ENCODE assay signal across 22 cellular contexts in the genomic region with DNA sequence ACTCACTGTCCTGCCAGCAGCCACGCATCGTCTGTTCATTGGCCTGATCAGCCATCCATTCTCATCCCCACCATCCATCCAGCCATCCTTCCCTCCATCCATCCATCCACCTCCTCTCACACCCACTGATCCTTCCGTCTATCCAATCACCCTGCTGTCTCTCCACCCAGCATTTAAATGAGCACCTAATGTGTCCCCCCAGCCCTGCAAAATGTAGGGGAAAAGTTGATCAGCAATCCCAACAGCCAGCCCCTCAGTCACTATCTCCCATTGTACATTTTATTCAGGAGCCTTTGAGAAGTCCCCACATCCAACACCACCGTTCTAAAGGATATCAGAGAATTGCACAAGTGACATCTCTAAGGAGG. TPM values are rescaled to one million over a fixed set of nuclear protein-coding genes. Genes with fewer than 3 reads are reported as not detected.
DNase-seq lines count a peak whose midpoint lies in the region; ATAC-seq and TF ChIP-seq lines count a peak whose summit lies in the region.
"Had no signal": no experiment of that assay in that cellular context is flagged by ENCODE, and none has a peak within 500 bp of the region (broad histone marks: within the 10 kb centered on the region; RNA-seq: fewer than 3 reads in every experiment).

No MANE protein-coding gene starts in this region.

- no peak overlapping the region for H4K91ac ChIP-seq in IMR-90 (ENCODE audit: insufficient read depth, low read depth, low read length)
- no peak overlapping the region for H4K91ac ChIP-seq in neuronal stem cell (ENCODE audit: low read depth, low read length, poor library complexity)

- BruUV-seq in IMR-90 (replicated peaks; lab: Mats Ljungman, UMichigan), result no TSS peak

- intact Hi-C loops in IMR-90 (cut with micrococcal nuclease), result no loop called here

- DNase-seq in activated naive CD4-positive, alpha-beta T cell (lab: John Stamatoyannopoulos, UW), result no peak
- DNase-seq in IMR-90 (no peak), nephron progenitor cell (no peak), neuronal stem cell (ENCODE audit: low spot score) (no peak), NCI-H1048 (lab: John Stamatoyannopoulos, UW) (no peak)
- DNase-seq in natural killer cell treated with Interleukin-12 subunit alpha and Interleukin-12 subunit beta and Interleukin-15 and Interleukin-18, amount 100 ng/mL, for 72 hours (ENCODE audit: low spot score), result no peak
- DNase-seq: AML-193; BE2C; Calu3; CD4-positive, alpha-beta memory T cell; COR-L47; DMS53; DMS79 treated with DMSO at 0.1 percent for 48 hours; GF-D8; GM23248; H7; HCEC 1CT had no signal

- TF ChIP-seq POLR2A in IMR-90 (IDR thresholded peaks at IDR 0.05; ENCODE audit: low read depth, low read length), result no peak

- in situ Hi-C loops in IMR-90 (cut with MboI; ENCODE audit: low sequenced_read_pairs), result no loop called here

- TF ChIP-seq CTCF in IMR-90 (conservative IDR thresholded peaks at IDR 0.05; ENCODE audit: low read depth, low read length) (no peak), nephron progenitor cell (IDR thresholded peaks at IDR 0.05) (no peak)

- no peak overlapping the region for H3K56ac ChIP-seq in IMR-90 (ENCODE audit: extremely low read depth, insufficient read depth, low read length)

- no peak overlapping the region for H3K4me3 Mint-ChIP-seq in activated naive CD4-positive, alpha-beta T cell treated with anti-CD3 and anti-CD28 coated beads, Interleukin-2, amount 50 U/mL, for 24 hours
- H3K4me3 Mint-ChIP-seq in nephron progenitor cell, result no peak overlapping the region
- no peak overlapping the region for H3K4me3 Mint-ChIP-seq in natural killer cell treated with Interleukin-12 subunit alpha and Interleukin-12 subunit beta and Interleukin-15 and Interleukin-18, amount 100 ng/mL, for 72 hours
- H3K4me3 Mint-ChIP-seq: CD14-positive monocyte; CD4-positive, alpha-beta memory T cell had no signal

- peaks cover 6% of the 10 kb centered on the region for H3K36me3 ChIP-seq in IMR-90 (ENCODE audit: control insufficient read depth, insufficient read depth, low read length)
- H3K36me3 ChIP-seq in neuronal stem cell (replicated peaks in 1 of 2; ENCODE audit: control insufficient read depth in 2 of 2, insufficient read depth in 2 of 2, low read length in 2 of 2), result peaks cover 0 to 2% of the 10 kb centered on the region in 2 donors
- H3K36me3 ChIP-seq: BE2C; BLaER1 treated with 17β-estradiol and CSF1 and Interleukin-3, amounts not matched to agents 10 nM and 100 nM had no signal

- peak overlapping the region; percentile 66 for H2AK9ac ChIP-seq in IMR-90 (replicated peaks; ENCODE audit: low read depth, low read length, poor library complexity)

- H3K9me3 ChIP-seq in IMR-90 (ENCODE audit: control insufficient read depth, insufficient read depth, low read length) (no peaks in the 10 kb centered on the region), neuronal stem cell (replicated peaks in 1 of 2; ENCODE audit: control insufficient read depth in 2 of 2, insufficient read depth in 1 of 2, low read depth in 1 of 2, low read length in 2 of 2) (peaks cover 0 to 3% of the 10 kb centered on the region in 2 donors)
- H3K9me3 ChIP-seq: BE2C had no signal

- peaks cover 1% of the 10 kb centered on the region for H3K27me3 Mint-ChIP-seq in activated naive CD4-positive, alpha-beta T cell treated with anti-CD3 and anti-CD28 coated beads, Interleukin-2, amount 50 U/mL, for 24 hours
- peaks cover 9% of the 10 kb centered on the region for H3K27me3 Mint-ChIP-seq in nephron progenitor cell (ENCODE audit: low read depth, poor library complexity)
- peaks cover 10 to 17% of the 10 kb centered on the region in 2 donors for H3K27me3 Mint-ChIP-seq in natural killer cell treated with Interleukin-12 subunit alpha and Interleukin-12 subunit beta and Interleukin-15 and Interleukin-18, amount 100 ng/mL, for 72 hours

- no peak overlapping the region for H2BK12ac ChIP-seq in neuronal stem cell (ENCODE audit: low read length)

- no peak overlapping the region for H3K14ac ChIP-seq in IMR-90 (replicated peaks; ENCODE audit: low read depth, low read length)
- no peak overlapping the region for H3K14ac ChIP-seq in neuronal stem cell (ENCODE audit: low read length)

- H3K4me3 ChIP-seq in IMR-90 (ENCODE audit: insufficient read depth, low read depth, low read length), result no peak overlapping the region
- no peak overlapping the region for H3K4me3 ChIP-seq in neuronal stem cell (ENCODE audit: low read length in 2 of 2)
- H3K4me3 ChIP-seq: BLaER1 treated with 17β-estradiol and CSF1 and Interleukin-3, amounts not matched to agents 10 nM and 100 nM; GM23248 had no signal

- dilution Hi-C loops in IMR-90 (cut with HindIII; ENCODE audit: low sequenced_read_pairs, unreplicated experiment), result no loop called here

- H3K18ac ChIP-seq in IMR-90 (ENCODE audit: low read depth, low read length) (no peak overlapping the region), neuronal stem cell (ENCODE audit: low read length) (no peak overlapping the region)

- H2AFZ ChIP-seq in IMR-90 (replicated peaks; ENCODE audit: low read length, poor library complexity) (no peak overlapping the region), neuronal stem cell (ENCODE audit: low read length) (no peak overlapping the region)
- H2AFZ ChIP-seq: GM23248 had no signal

- no peak overlapping the region for H2BK15ac ChIP-seq in IMR-90 (ENCODE audit: low read depth, low read length)
- no peak overlapping the region for H2BK15ac ChIP-seq in neuronal stem cell (ENCODE audit: low read length)

- H3K4me1 ChIP-seq in IMR-90 (ENCODE audit: control insufficient read depth, insufficient read depth, low read length) (no peaks in the 10 kb centered on the region), neuronal stem cell (ENCODE audit: control insufficient read depth in 2 of 2, insufficient read depth in 1 of 2, low read depth in 1 of 2, low read length in 2 of 2) (peaks cover 0 to 5% of the 10 kb centered on the region in 2 donors)
- H3K4me1 ChIP-seq: BE2C; BLaER1 treated with 17β-estradiol and CSF1 and Interleukin-3, amounts not matched to agents 10 nM and 100 nM had no signal

- H4K8ac ChIP-seq in IMR-90 (ENCODE audit: low read depth in 2 of 2, low read length in 2 of 2) (no peak overlapping the region), neuronal stem cell (ENCODE audit: low read depth, low read length) (no peak overlapping the region)

- no peak overlapping the region for H4K5ac ChIP-seq in IMR-90 (ENCODE audit: low read depth, low read length)

- no peak overlapping the region for H3K27ac ChIP-seq in IMR-90 (ENCODE audit: insufficient read depth, low read length)
- no peak overlapping the region for H3K27ac ChIP-seq in neuronal stem cell (replicated peaks; ENCODE audit: low read length)
- H3K27ac ChIP-seq: 22Rv1; BLaER1 treated with 17β-estradiol and CSF1 and Interleukin-3, amounts not matched to agents 10 nM and 100 nM; GM23248 had no signal

- H2BK5ac ChIP-seq in IMR-90 (ENCODE audit: low read depth, low read length, poor library complexity, severe bottlenecking) (no peak overlapping the region), neuronal stem cell (ENCODE audit: low read length) (no peak overlapping the region)

- ATAC-seq in IMR-90 (ENCODE audit: low read depth) (no peak), HG03045 (IDR thresholded peaks at IDR 0.05; ENCODE audit: unreplicated experiment) (no peak)
- ATAC-seq in natural killer cell treated with Interleukin-12 subunit alpha and Interleukin-12 subunit beta and Interleukin-15 and Interleukin-18, amount 100 ng/mL, for 72 hours, result no peak

- no peaks in the 10 kb centered on the region for H3K79me1 ChIP-seq in IMR-90 (ENCODE audit: low read depth in 1 of 2, low read length in 2 of 2)
- H3K79me1 ChIP-seq in neuronal stem cell (ENCODE audit: low read depth, low read length), result no peaks in the 10 kb centered on the region

- no peaks in the 10 kb centered on the region for H3K36me3 Mint-ChIP-seq in activated naive CD4-positive, alpha-beta T cell treated with anti-CD3 and anti-CD28 coated beads, Interleukin-2, amount 50 U/mL, for 24 hours
- no peaks in the 10 kb centered on the region for H3K36me3 Mint-ChIP-seq in nephron progenitor cell (ENCODE audit: low read depth)
- no peaks in the 10 kb centered on the region for H3K36me3 Mint-ChIP-seq in natural killer cell treated with Interleukin-12 subunit alpha and Interleukin-12 subunit beta and Interleukin-15 and Interleukin-18, amount 100 ng/mL, for 72 hours
- H3K36me3 Mint-ChIP-seq: CD4-positive, alpha-beta memory T cell had no signal

- H3K9me3 Mint-ChIP-seq in activated naive CD4-positive, alpha-beta T cell treated with anti-CD3 and anti-CD28 coated beads, Interleukin-2, amount 50 U/mL, for 24 hours, result no peaks in the 10 kb centered on the region
- no peaks in the 10 kb centered on the region for H3K9me3 Mint-ChIP-seq in nephron progenitor cell
- no peaks in the 10 kb centered on the region for H3K9me3 Mint-ChIP-seq in natural killer cell treated with Interleukin-12 subunit alpha and Interleukin-12 subunit beta and Interleukin-15 and Interleukin-18, amount 100 ng/mL, for 72 hours

- no peak overlapping the region for H2BK20ac ChIP-seq in IMR-90 (ENCODE audit: low read depth, low read length)

- no peaks in the 10 kb centered on the region for H3K4me1 Mint-ChIP-seq in activated naive CD4-positive, alpha-beta T cell treated with anti-CD3 and anti-CD28 coated beads, Interleukin-2, amount 50 U/mL, for 24 hours
- H3K4me1 Mint-ChIP-seq in nephron progenitor cell, result no peaks in the 10 kb centered on the region
- no peaks in the 10 kb centered on the region for H3K4me1 Mint-ChIP-seq in natural killer cell treated with Interleukin-12 subunit alpha and Interleukin-12 subunit beta and Interleukin-15 and Interleukin-18, amount 100 ng/mL, for 72 hours (ENCODE audit: low read depth in 2 of 2)
- H3K4me1 Mint-ChIP-seq: CD14-positive monocyte; CD4-positive, alpha-beta memory T cell had no signal

- H3K4ac ChIP-seq in IMR-90 (ENCODE audit: low read depth, low read length) (no peak overlapping the region), neuronal stem cell (ENCODE audit: low read length) (no peak overlapping the region)

- H2AK5ac ChIP-seq in IMR-90 (ENCODE audit: low read depth, low read length), result no peak overlapping the region
- no peak overlapping the region for H2AK5ac ChIP-seq in neuronal stem cell (ENCODE audit: low read depth, low read length)

- H3K4me2 ChIP-seq in IMR-90 (ENCODE audit: low read depth, low read length), result no peak overlapping the region
- H3K4me2 ChIP-seq in neuronal stem cell (ENCODE audit: insufficient read depth, low read length, poor library complexity, severe bottlenecking), result no peak overlapping the region
- H3K4me2 ChIP-seq: BLaER1 treated with 17β-estradiol and CSF1 and Interleukin-3, amounts not matched to agents 10 nM and 100 nM had no signal

- CTCF ChIA-PET in IMR-90 (lab: Yijun Ruan, JAX), result no interaction called here

- TF ChIP-seq RAD21 in IMR-90 (IDR thresholded peaks at IDR 0.05; ENCODE audit: low read length), result no peak

- H3K27me3 ChIP-seq in IMR-90 (ENCODE audit: control insufficient read depth, insufficient read depth, low read length) (no peaks in the 10 kb centered on the region), neuronal stem cell (ENCODE audit: control insufficient read depth in 3 of 3, insufficient read depth in 3 of 3, low read depth in 1 of 3, low read length in 3 of 3) (no peaks in the 10 kb centered on the region)
- H3K27me3 ChIP-seq: BE2C; BLaER1 treated with 17β-estradiol and CSF1 and Interleukin-3, amounts not matched to agents 10 nM and 100 nM had no signal

- POLR2A ChIA-PET in IMR-90 (lab: Charles Lee; ENCODE audit: unreplicated experiment), result no interaction called here

- H2BK120ac ChIP-seq in IMR-90 (ENCODE audit: low read depth, low read length), result no peak overlapping the region
- H2BK120ac ChIP-seq in neuronal stem cell (ENCODE audit: low read depth, low read length), result no peak overlapping the region

- H3K9ac ChIP-seq in IMR-90 (ENCODE audit: low read depth, low read length) (no peak overlapping the region), neuronal stem cell (ENCODE audit: low read depth, low read length, poor library complexity) (peak overlapping the region; percentile 45)
- H3K9ac ChIP-seq: BLaER1 treated with 17β-estradiol and CSF1 and Interleukin-3, amounts not matched to agents 10 nM and 100 nM; GM23248 had no signal

- H4K20me1 ChIP-seq in IMR-90 (ENCODE audit: insufficient read depth, low read length), result no peaks in the 10 kb centered on the region
- H4K20me1 ChIP-seq: BLaER1 treated with 17β-estradiol and CSF1 and Interleukin-3, amounts not matched to agents 10 nM and 100 nM had no signal

- no peak overlapping the region for H3K23ac ChIP-seq in IMR-90 (ENCODE audit: low read depth, low read length)
- H3K23ac ChIP-seq in neuronal stem cell (ENCODE audit: low read depth, low read length, poor library complexity), result no peak overlapping the region

- WGBS in IMR-90 (ENCODE audit: extremely low coverage in 2 of 2, insufficient read length in 1 of 2), 2 experiments, result 60 to 80% methylated on average over 1 of the region's 4 CpGs
- no CpG with 5 or more reads among the region's 4 CpGs for WGBS in neuronal stem cell (ENCODE audit: extremely low coverage in 2 of 2, insufficient read length in 2 of 2, insufficient replicate concordance in 1 of 2), 2 donors

- H3K9me1 ChIP-seq in IMR-90 (ENCODE audit: insufficient read depth, low read length), result no peaks in the 10 kb centered on the region

- H3K27ac Mint-ChIP-seq in activated naive CD4-positive, alpha-beta T cell treated with anti-CD3 and anti-CD28 coated beads, Interleukin-2, amount 50 U/mL, for 24 hours, result peak overlapping the region; percentile 51
- H3K27ac Mint-ChIP-seq in nephron progenitor cell, result peak overlapping the region; percentile 4
- no peak overlapping the region for H3K27ac Mint-ChIP-seq in natural killer cell treated with Interleukin-12 subunit alpha and Interleukin-12 subunit beta and Interleukin-15 and Interleukin-18, amount 100 ng/mL, for 72 hours

RNA-seq across cellular contexts. Expression of a gene that starts 11.1 kb away (rescaled TPM):
- total RNA-seq in IMR-90 (2012; rRNA removed), result 155 and 179 TPM in 2 replicates
- polyA plus RNA-seq in IMR-90 (2012; rRNA removed), result 414 and 477 TPM in 2 replicates
- 234 and 424 TPM in 2 replicates for polyA plus RNA-seq in IMR-90 (2012; cell fraction: cytosol; rRNA removed)
- polyA plus RNA-seq in IMR-90 (2012; cell fraction: nucleus; rRNA removed; ENCODE audit: low replicate concordance), result 92.6 and 119 TPM in 2 replicates
- 115 TPM for polyA plus RNA-seq in neuronal stem cell (2013, experiment 1 of 2)
- 115 TPM for polyA plus RNA-seq in neuronal stem cell (2013, experiment 2 of 2)
- 100 to 1,000 TPM; 176 to 227 TPM for total RNA-seq in natural killer cell treated with Interleukin-12 subunit alpha and Interleukin-12 subunit beta and Interleukin-15 and Interleukin-18, amount 100 ng/mL, for 72 hours

RNA-seq across cellular contexts. Expression of a gene that starts 39.0 kb away (rescaled TPM):
- total RNA-seq in IMR-90 (2012; rRNA removed), result 52.9 and 55.3 TPM in 2 replicates
- polyA plus RNA-seq in IMR-90 (2012; rRNA removed), result 55.2 and 57.8 TPM in 2 replicates
- polyA plus RNA-seq in IMR-90 (2012; cell fraction: cytosol; rRNA removed), result 44.7 and 69.0 TPM in 2 replicates
- 39.0 and 41.1 TPM in 2 replicates for polyA plus RNA-seq in IMR-90 (2012; cell fraction: nucleus; rRNA removed; ENCODE audit: low replicate concordance)
- 22.0 TPM for polyA plus RNA-seq in neuronal stem cell (2013, experiment 1 of 2)
- polyA plus RNA-seq in neuronal stem cell (2013, experiment 2 of 2), result 19.8 TPM
- total RNA-seq in natural killer cell treated with Interleukin-12 subunit alpha and Interleukin-12 subunit beta and Interleukin-15 and Interleukin-18, amount 100 ng/mL, for 72 hours, result 1 to 10 TPM; 3.8 to 4.7 TPM

RNA-seq across cellular contexts. Expression of a gene that starts 45.6 kb away (rescaled TPM):
- total RNA-seq in IMR-90 (2012; rRNA removed), result 4.5 and 4.7 TPM in 2 replicates
- 5.7 and 6.5 TPM in 2 replicates for polyA plus RNA-seq in IMR-90 (2012; rRNA removed)
- polyA plus RNA-seq in IMR-90 (2012; cell fraction: cytosol; rRNA removed), result 4.6 and 6.0 TPM in 2 replicates
- polyA plus RNA-seq in IMR-90 (2012; cell fraction: nucleus; rRNA removed; ENCODE audit: low replicate concordance), result 8.5 and 11.5 TPM in 2 replicates
- polyA plus RNA-seq in neuronal stem cell (2013, experiment 1 of 2), result 5.8 TPM
- polyA plus RNA-seq in neuronal stem cell (2013, experiment 2 of 2), result 5.8 TPM
- total RNA-seq in natural killer cell treated with Interleukin-12 subunit alpha and Interleukin-12 subunit beta and Interleukin-15 and Interleukin-18, amount 100 ng/mL, for 72 hours, result not detected
- total RNA-seq: Calu3; CD4-positive, alpha-beta memory T cell had no signal
- polyA plus RNA-seq: CD14-positive monocyte; CD4-positive, alpha-beta memory T cell had no signal

Comparison
In these comparisons a context has a peak if more than half of its experiments do, and no peak if none do; other contexts are left out.
1. H3K27ac Mint-ChIP-seq: peak in activated naive CD4-positive, alpha-beta T cell treated with anti-CD3 and anti-CD28 coated beads, Interleukin-2, amount 50 U/mL, for 24 hours (single experiment) and nephron progenitor cell (single experiment); none in natural killer cell treated with Interleukin-12 subunit alpha and Interleukin-12 subunit beta and Interleukin-15 and Interleukin-18, amount 100 ng/mL, for 72 hours (0 of 2).